Comparison of ENCODE assay signal across 12 cellular contexts in genomic region chr9:69204869-69205268, GRCh38. TPM values are rescaled to one million over a fixed set of nuclear protein-coding genes. Genes with fewer than 3 reads are reported as not detected.
A peak's percentile ranks its signal among the peaks of the same experiment; 100 is the strongest.
DNase-seq lines count a peak whose midpoint lies in the region; ATAC-seq and TF ChIP-seq lines count a peak whose summit lies in the region.
"Had no signal": no experiment of that assay in that cellular context is flagged by ENCODE, and none has a peak within 500 bp of the region (broad histone marks: within the 10 kb centered on the region; RNA-seq: fewer than 3 reads in every experiment).

No MANE protein-coding gene starts in this region.

- no peak for TF ChIP-seq CTCF in mammary epithelial cell (conservative IDR thresholded peaks at IDR 0.05 in 1 of 2, IDR thresholded peaks at IDR 0.05 in 1 of 2; ENCODE audit: extremely low read depth in 1 of 2, insufficient read depth in 1 of 2, low read depth in 1 of 2, low read length in 2 of 2)

- dilution Hi-C loops in mammary epithelial cell (cut with HindIII; ENCODE audit: low sequenced_read_pairs) = no loop called here

- peaks cover 18% of the 10 kb centered on the region for H3K4me1 ChIP-seq in mammary epithelial cell (ENCODE audit: insufficient read depth, low read length)

- whole genome bisulfite sequencing in mammary epithelial cell (ENCODE audit: low coverage, missing lambda C conversion rate) = 87% methylated on average over 6 of the region's 7 CpGs

- H3K27ac ChIP-seq in mammary epithelial cell (ENCODE audit: insufficient read depth, low read depth, low read length) = no peak overlapping the region

- no peaks in the 10 kb centered on the region for H3K27me3 ChIP-seq in mammary epithelial cell (ENCODE audit: insufficient read depth, low read length)

- BruUV-seq in mammary epithelial cell (replicated peaks; lab: Mats Ljungman, UMichigan) = no TSS peak

- ATAC-seq in left ventricle myocardium superior (peak; percentile 59), HG03095 (IDR thresholded peaks at IDR 0.05; ENCODE audit: unreplicated experiment) (no peak), HG02981 (IDR thresholded peaks at IDR 0.05; ENCODE audit: unreplicated experiment) (no peak), GM19328 (IDR thresholded peaks at IDR 0.05; ENCODE audit: unreplicated experiment) (no peak)
- ATAC-seq: activated CD8-positive, alpha-beta T cell treated with anti-CD3 and anti-CD28 coated beads, Interleukin-2, amount 10 ng/mL, durations not matched to agents 7 days and 5 days; CD8-positive, alpha-beta T cell; HCT116 had no signal

- peak; percentile 16 for DNase-seq in GM04504 (ENCODE audit: low read depth)
- DNase-seq in mammary epithelial cell = peak; percentile 37
- DNase-seq in left ventricle myocardium superior = no peak
- peak; percentile 95 for DNase-seq in pons (ENCODE audit: low spot score)
- DNase-seq in HUDEP-2 (lab: John Stamatoyannopoulos, UW; ENCODE audit: unreplicated experiment in 76 of 76) = no peak
- DNase-seq: activated CD8-positive, alpha-beta T cell treated with anti-CD3 and anti-CD28 coated beads, Interleukin-2, amount 10 ng/mL, durations not matched to agents 7 days and 5 days; CD8-positive, alpha-beta T cell; SIG-M5 had no signal

- CTCF ChIA-PET in mammary epithelial cell (lab: Charles Lee; ENCODE audit: low non-redundant PET) = no interaction called here

- H2AFZ ChIP-seq in mammary epithelial cell (ENCODE audit: low read depth, low read length) = no peak overlapping the region

- H3K4me2 ChIP-seq in mammary epithelial cell (ENCODE audit: insufficient read depth, low read depth, low read length) = no peak overlapping the region

- no peak overlapping the region for H3K9ac ChIP-seq in mammary epithelial cell (ENCODE audit: insufficient read depth, low read length)

- in situ Hi-C loops in mammary epithelial cell (cut with MboI; ENCODE audit: low sequenced_read_pairs in 2 of 2) = loop anchor here in 1 of 2 donors (25.0 kb wide), 1 partner anchor 618 kb away; no protein-coding TSS in a partner anchor

- H3K36me3 ChIP-seq in mammary epithelial cell (ENCODE audit: insufficient read depth, low read length) = no peaks in the 10 kb centered on the region

- no peaks in the 10 kb centered on the region for H3K9me3 ChIP-seq in mammary epithelial cell (replicated peaks; ENCODE audit: insufficient read depth, low read length)

- H3K4me3 ChIP-seq in mammary epithelial cell (replicated peaks in 1 of 3; ENCODE audit: insufficient read depth in 1 of 3, low read depth in 2 of 3, low read length in 3 of 3) = no peak overlapping the region

- H4K20me1 ChIP-seq in mammary epithelial cell (ENCODE audit: insufficient read depth, low read length) = no peaks in the 10 kb centered on the region

- intact Hi-C loops in mammary epithelial cell (cut with micrococcal nuclease) = no loop called here
- intact Hi-C loops in left ventricle myocardium superior (cut with micrococcal nuclease) = no loop called here

- H3K79me2 ChIP-seq in mammary epithelial cell (ENCODE audit: insufficient read depth, low read length) = peaks cover 92% of the 10 kb centered on the region

RNA-seq across cellular contexts. Expression of gene TJP2, which starts 30.8 kb away (rescaled TPM):
- total RNA-seq in mammary epithelial cell (100 to 1,000 TPM in 1 of 2 donors, 10 to 100 TPM in 1; 27.7 to 109 TPM), left ventricle myocardium superior (123 TPM)
- polyA plus RNA-seq in mammary epithelial cell = 48.8 TPM
- polyA minus RNA-seq in mammary epithelial cell = 103 TPM

Comparison
In these comparisons a context has a peak if more than half of its experiments do, and no peak if none do; other contexts are left out.
1. DNase-seq: peak in GM04504 (single experiment), mammary epithelial cell (single experiment) and pons (single experiment); none in left ventricle myocardium superior (single experiment) and HUDEP-2 (0 of 76).